27 cellular contexts compared by ENCODE assay signal in the genomic region with DNA sequence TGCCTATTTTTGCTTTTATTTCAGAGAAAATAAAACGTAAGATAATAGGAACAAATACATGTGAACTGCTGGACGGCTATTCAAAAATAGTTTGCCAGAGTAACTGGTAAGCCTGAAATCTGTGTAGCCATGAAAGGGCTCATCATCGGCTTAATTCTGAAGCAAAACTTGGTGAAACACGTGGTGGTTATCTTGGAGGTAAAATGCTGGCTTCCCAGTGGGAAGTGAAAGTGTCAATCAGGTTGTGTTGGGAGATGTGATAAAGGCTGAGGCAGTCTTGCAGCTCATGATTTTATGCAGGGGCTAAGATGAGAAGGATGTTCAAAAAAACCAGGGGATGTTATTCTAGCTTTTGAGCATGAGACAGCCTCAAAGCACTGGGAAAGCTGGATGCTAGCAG. TPM values are rescaled to one million over a fixed set of nuclear protein-coding genes. Genes with fewer than 3 reads are reported as not detected.
"Had no signal": no experiment of that assay in that cellular context is flagged by ENCODE, and none has a peak within 500 bp of the region (broad histone marks: within the 10 kb centered on the region; RNA-seq: fewer than 3 reads in every experiment).

No MANE protein-coding gene starts in this region.

- DNase-seq: activated CD4-positive, alpha-beta T cell treated with anti-CD3 and anti-CD28 coated beads, Interleukin-2, amount 10 ng/mL, durations not matched to agents 7 days and 5 days; activated CD4-positive, CD25-positive, alpha-beta regulatory T cell; activated CD8-positive, alpha-beta T cell treated with anti-CD3 and anti-CD28 coated beads, Interleukin-2, amount 10 ng/mL, durations not matched to agents 7 days and 5 days; activated effector memory CD4-positive, alpha-beta T cell treated with Interleukin-2 at 50 U/mL for 16 hours; activated naive CD4-positive, alpha-beta T cell treated with anti-CD3 and anti-CD28 coated beads, Interleukin-2, amount 50 U/mL, for 16 hours; activated T-cell treated with anti-CD3 and anti-CD28 coated beads, Interleukin-2, amount 50 U/mL, for 4 hours; cerebellar nuclear complex; dermis blood vessel endothelial cell; effector memory CD4-positive, alpha-beta T cell; heart right ventricle; kidney glomerular epithelial cell; left ventricle myocardium inferior; mammary epithelial cell; midbrain; nephron progenitor cell; stimulated activated CD4-positive, alpha-beta T cell treated with anti-CD3 and anti-CD28 coated beads, Interleukin-12 subunit alpha, Interleukin-12 subunit beta, amount 100 ng/mL, for 4 hours; stimulated activated CD4-positive, alpha-beta T cell treated with anti-CD3 and anti-CD28 coated beads, Interleukin-1b, Interleukin-23, amount 100 ng/mL, for 48 hours; stomach; T-cell; upper lobe of left lung had no signal

- H3K4me3 ChIP-seq: esophagus muscularis mucosa, gastroesophageal sphincter, heart right ventricle, left ventricle myocardium inferior, prostate gland, right atrium auricular region, stomach, upper lobe of left lung had no signal

- H3K9me3 ChIP-seq: prostate gland had no signal

- H3K27ac ChIP-seq: esophagus muscularis mucosa, gastroesophageal sphincter, left ventricle myocardium inferior, prostate gland, right atrium auricular region, stomach had no signal

- H3K9me3 Mint-ChIP-seq: T-cell had no signal

- H3K27me3 Mint-ChIP-seq: activated CD4-positive, alpha-beta T cell treated with anti-CD3 and anti-CD28 coated beads, Interleukin-2, amount 10 ng/mL, durations not matched to agents 7 days and 5 days; T-cell had no signal

- H3K36me3 ChIP-seq: esophagus muscularis mucosa, gastroesophageal sphincter, heart right ventricle, left ventricle myocardium inferior, prostate gland, right atrium auricular region, stomach, upper lobe of left lung had no signal

- H3K4me1 ChIP-seq: esophagus muscularis mucosa, gastroesophageal sphincter, prostate gland, right atrium auricular region, stomach had no signal

- H3K27me3 ChIP-seq: esophagus muscularis mucosa, gastroesophageal sphincter, heart right ventricle, right atrium auricular region, stomach, upper lobe of left lung had no signal

- H3K36me3 Mint-ChIP-seq: T-cell had no signal

- FAIRE-seq: bronchial epithelial cell, endothelial cell of umbilical vein had no signal

- H3K27ac Mint-ChIP-seq: activated CD4-positive, alpha-beta T cell treated with anti-CD3 and anti-CD28 coated beads, Interleukin-2, amount 10 ng/mL, durations not matched to agents 7 days and 5 days; activated CD8-positive, alpha-beta T cell treated with anti-CD3 and anti-CD28 coated beads, Interleukin-2, amount 10 ng/mL, durations not matched to agents 7 days and 5 days; nephron progenitor cell; T-cell had no signal

- H3K4me3 Mint-ChIP-seq: activated CD4-positive, alpha-beta T cell treated with anti-CD3 and anti-CD28 coated beads, Interleukin-2, amount 10 ng/mL, durations not matched to agents 7 days and 5 days; activated CD8-positive, alpha-beta T cell treated with anti-CD3 and anti-CD28 coated beads, Interleukin-2, amount 10 ng/mL, durations not matched to agents 7 days and 5 days; activated T-cell treated with anti-CD3 and anti-CD28 coated beads, Interleukin-2, amount 50 U/mL, for 4 hours; nephron progenitor cell; T-cell had no signal

- ATAC-seq: activated CD8-positive, alpha-beta T cell treated with anti-CD3 and anti-CD28 coated beads, Interleukin-2, amount 10 ng/mL, durations not matched to agents 7 days and 5 days; activated T-cell treated with anti-CD3 and anti-CD28 coated beads, Interleukin-2, amount 50 U/mL, for 4 hours; gastroesophageal sphincter; heart right ventricle; T-cell had no signal

RNA-seq across cellular contexts. Expression of a gene that starts 36.1 kb away (rescaled TPM):
- total RNA-seq: myocyte had no signal
